9 cellular contexts compared by ENCODE assay signal in the genomic region with DNA sequence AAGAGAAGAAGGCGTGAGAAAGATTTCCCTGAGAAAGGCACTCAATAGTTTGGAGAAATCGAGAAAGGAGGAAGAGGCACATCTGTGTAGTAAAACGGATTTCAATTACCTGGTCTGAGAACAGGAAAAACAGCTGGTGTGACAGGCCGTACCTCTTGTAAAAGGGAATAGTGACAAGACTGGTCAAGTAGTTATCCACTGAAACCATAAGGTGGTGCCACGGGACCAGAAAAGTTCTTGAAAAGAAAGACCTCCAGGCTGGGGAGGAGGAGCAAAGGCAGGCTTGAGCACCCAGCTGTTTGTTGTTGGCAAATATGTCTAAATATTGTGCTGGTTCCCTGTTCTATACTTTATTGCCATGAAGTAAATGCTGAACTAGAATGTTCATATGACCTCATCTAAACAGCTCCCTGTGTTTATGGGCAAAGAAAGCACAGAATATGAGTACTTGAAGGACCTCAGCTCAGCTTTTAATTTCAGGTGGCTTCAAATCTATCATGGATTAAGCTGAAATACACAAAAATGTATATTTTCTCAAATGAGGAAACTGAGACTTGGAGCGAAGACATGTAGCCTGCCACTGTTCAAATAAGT. TPM values are rescaled to one million over a fixed set of nuclear protein-coding genes. Genes with fewer than 3 reads are reported as not detected.
DNase-seq lines count a peak whose midpoint lies in the region; ATAC-seq and TF ChIP-seq lines count a peak whose summit lies in the region.
"Had no signal": no experiment of that assay in that cellular context is flagged by ENCODE, and none has a peak within 500 bp of the region (broad histone marks: within the 10 kb centered on the region; RNA-seq: fewer than 3 reads in every experiment).

No MANE protein-coding gene starts in this region.

- H3K4me3 Mint-ChIP-seq in brain, result no peak overlapping the region
- H3K4me3 Mint-ChIP-seq in osteocyte (ENCODE audit: unreplicated experiment), result no peak overlapping the region

- peak; percentile 55 to 56 for TF ChIP-seq CTCF in brain (conservative IDR thresholded peaks at IDR 0.05)
- TF ChIP-seq CTCF in osteocyte (IDR thresholded peaks at IDR 0.05), result peak; percentile 27

- peak; percentile 26 for DNase-seq in EL
- DNase-seq in HT1080 (ENCODE audit: low read depth), result peak; percentile 51
- no peak for DNase-seq in osteocyte (ENCODE audit: extremely low spot score, unreplicated experiment)
- DNase-seq in cerebellar nuclear complex (lab: John Stamatoyannopoulos, UW), result no peak
- no peak for DNase-seq in stimulated activated CD4-positive, alpha-beta T cell treated with anti-CD3 and anti-CD28 coated beads, Interleukin-4, amount 100 ng/mL, for 24 hours
- DNase-seq in stimulated activated CD8-positive, alpha-beta memory T cell treated with anti-CD3 and anti-CD28 coated beads, Interleukin-4, amount 100 ng/mL, for 48 hours, result no peak

- ATAC-seq in GM19372 (IDR thresholded peaks at IDR 0.05; ENCODE audit: low read depth, unreplicated experiment), result peak; percentile 68

- H3K36me3 Mint-ChIP-seq in brain (no peaks in the 10 kb centered on the region), osteocyte (ENCODE audit: unreplicated experiment) (no peaks in the 10 kb centered on the region)

- H3K9me3 Mint-ChIP-seq in brain (peaks cover 0 to 8% (median 0%) of the 10 kb centered on the region in 5 experiments), osteocyte (ENCODE audit: unreplicated experiment) (no peaks in the 10 kb centered on the region)

- peaks cover 16% of the 10 kb centered on the region for H3K4me1 Mint-ChIP-seq in brain
- H3K4me1 Mint-ChIP-seq in osteocyte (ENCODE audit: unreplicated experiment), result no peaks in the 10 kb centered on the region

- H3K27ac Mint-ChIP-seq in brain (no peak overlapping the region), osteocyte (ENCODE audit: unreplicated experiment) (no peak overlapping the region)

- peaks cover 19% of the 10 kb centered on the region for H3K27me3 Mint-ChIP-seq in brain
- H3K27me3 Mint-ChIP-seq in osteocyte (ENCODE audit: unreplicated experiment), result peaks cover 33% of the 10 kb centered on the region

RNA-seq across cellular contexts. Expression of a gene that starts 4.0 kb away (rescaled TPM):
- total RNA-seq in HT1080 (2014; rRNA removed; shearing (Covaris generic)), result not detected in 2 replicates
- not detected in 2 replicates for polyA plus RNA-seq in HT1080 (2015; cell fraction: cytosol; rRNA removed)
- not detected in 2 replicates for polyA plus RNA-seq in HT1080 (2015; cell fraction: nucleus; rRNA removed)
- not detected for polyA plus RNA-seq in brain (ENCODE audit: insufficient read depth, low read depth, low replicate concordance)
- not detected in 2 replicates for total RNA-seq in osteocyte
- total RNA-seq: endothelial cell of umbilical vein had no signal
- polyA plus RNA-seq: endothelial cell of umbilical vein had no signal

RNA-seq across cellular contexts. Expression of a gene that starts 42.4 kb away (rescaled TPM):
- total RNA-seq in HT1080 (2014; rRNA removed; shearing (Covaris generic)), result not detected in 2 replicates
- polyA plus RNA-seq in HT1080 (2015; cell fraction: cytosol; rRNA removed), result not detected in 2 replicates
- not detected in 2 replicates for polyA plus RNA-seq in HT1080 (2015; cell fraction: nucleus; rRNA removed)
- polyA plus RNA-seq in brain (ENCODE audit: insufficient read depth, low read depth, low replicate concordance), result not detected
- total RNA-seq in osteocyte, result not detected in 2 replicates
- total RNA-seq: endothelial cell of umbilical vein had no signal
- polyA plus RNA-seq: endothelial cell of umbilical vein had no signal

Comparison
In these comparisons a context has a peak if more than half of its experiments do, and no peak if none do; other contexts are left out.
1. DNase-seq: peak in EL (single experiment) and HT1080 (single experiment); none in osteocyte (single experiment), cerebellar nuclear complex (0 of 2), stimulated activated CD4-positive, alpha-beta T cell treated with anti-CD3 and anti-CD28 coated beads, Interleukin-4, amount 100 ng/mL, for 24 hours (single experiment) and stimulated activated CD8-positive, alpha-beta memory T cell treated with anti-CD3 and anti-CD28 coated beads, Interleukin-4, amount 100 ng/mL, for 48 hours (single experiment).